ENCODE assay signal across 8 cellular contexts in genomic region chr1:175192111-175192629, GRCh38. TPM values are rescaled to one million over a fixed set of nuclear protein-coding genes. Genes with fewer than 3 reads are reported as not detected.
DNase-seq lines count a peak whose midpoint lies in the region; ATAC-seq and TF ChIP-seq lines count a peak whose summit lies in the region.

No MANE protein-coding gene starts in this region.

- intact Hi-C loops in colonic mucosa (cut with DNase I), result no loop called here

- peak; percentile 32 for DNase-seq in DMS153 (lab: John Stamatoyannopoulos, UW)
- DNase-seq in HT-29 (ENCODE audit: low spot score), result peak; percentile 81
- peak; percentile 84 for DNase-seq in colonic mucosa
- DNase-seq in stimulated activated CD8-positive, alpha-beta memory T cell treated with anti-CD3 and anti-CD28 coated beads, Interleukin-4, amount 100 ng/mL, for 48 hours, result peak; percentile 62

- H3K4me3 ChIP-seq in colonic mucosa, result peak overlapping the region; percentile 61
- peak overlapping the region; percentile 72 to 92 (median 88) for H3K4me3 ChIP-seq in liver (ENCODE audit: low read depth in 1 of 3, low read length in 3 of 3)

- H3K4me3 Mint-ChIP-seq in T-helper 1 cell treated with Interleukin-12 subunit alpha and Interleukin-12 subunit beta and Interleukin-4 antibody, amounts not matched to agents 30 μg/mL and 1 μg/mL, for 36 hours, result peak overlapping the region; percentile 94

- peaks cover 39% of the 10 kb centered on the region for H3K36me3 Mint-ChIP-seq in T-helper 1 cell treated with Interleukin-12 subunit alpha and Interleukin-12 subunit beta and Interleukin-4 antibody, amounts not matched to agents 30 μg/mL and 1 μg/mL, for 36 hours (ENCODE audit: low read depth)

- H3K27me3 ChIP-seq in colonic mucosa, result no peaks in the 10 kb centered on the region
- no peaks in the 10 kb centered on the region for H3K27me3 ChIP-seq in liver (ENCODE audit: control insufficient read depth in 4 of 4, insufficient read depth in 4 of 4, low read length in 3 of 4)

- H3K36me3 ChIP-seq in colonic mucosa (no peaks in the 10 kb centered on the region), liver (ENCODE audit: control insufficient read depth in 4 of 4, insufficient read depth in 3 of 4, low read depth in 1 of 4, low read length in 3 of 4) (no peaks in the 10 kb centered on the region)

- H3K27ac ChIP-seq in colonic mucosa (peak overlapping the region; percentile 91), liver (ENCODE audit: low read depth in 1 of 2, low read length in 2 of 2) (peak overlapping the region; percentile 79 to 91)

- H3K27me3 Mint-ChIP-seq in T-helper 1 cell treated with Interleukin-12 subunit alpha and Interleukin-12 subunit beta and Interleukin-4 antibody, amounts not matched to agents 30 μg/mL and 1 μg/mL, for 36 hours (ENCODE audit: low read depth), result no peaks in the 10 kb centered on the region

- WGBS in liver, result under 1% methylated on average over 17 of the region's 17 CpGs

- peak in 1 of 2 donors; percentile 13 for TF ChIP-seq RAD21 in liver (IDR thresholded peaks at IDR 0.05)

- H3K4me1 Mint-ChIP-seq in T-helper 1 cell treated with Interleukin-12 subunit alpha and Interleukin-12 subunit beta and Interleukin-4 antibody, amounts not matched to agents 30 μg/mL and 1 μg/mL, for 36 hours (ENCODE audit: low read depth), result peaks cover 52% of the 10 kb centered on the region

- ATAC-seq in GM18861 (IDR thresholded peaks at IDR 0.05; ENCODE audit: unreplicated experiment) (no peak), HG02973 (IDR thresholded peaks at IDR 0.05; ENCODE audit: unreplicated experiment) (no peak)

- TF ChIP-seq CTCF in colonic mucosa (IDR thresholded peaks at IDR 0.05) (no peak), liver (IDR thresholded peaks at IDR 0.05; ENCODE audit: low read depth, low read length, missing input control) (no peak)

- H3K9ac ChIP-seq in colonic mucosa (ENCODE audit: low read depth in 2 of 2, low read length in 2 of 2) (peak overlapping the region; percentile 52 to 96), liver (ENCODE audit: low read depth in 1 of 2, low read length in 2 of 2) (peak overlapping the region; percentile 70 to 95)

- peak overlapping the region; percentile 86 for H3K27ac Mint-ChIP-seq in T-helper 1 cell treated with Interleukin-12 subunit alpha and Interleukin-12 subunit beta and Interleukin-4 antibody, amounts not matched to agents 30 μg/mL and 1 μg/mL, for 36 hours

- no peaks in the 10 kb centered on the region for H3K9me3 Mint-ChIP-seq in T-helper 1 cell treated with Interleukin-12 subunit alpha and Interleukin-12 subunit beta and Interleukin-4 antibody, amounts not matched to agents 30 μg/mL and 1 μg/mL, for 36 hours

- H3K4me1 ChIP-seq in colonic mucosa (peaks cover 3% of the 10 kb centered on the region), liver (ENCODE audit: control insufficient read depth in 4 of 4, insufficient read depth in 4 of 4, low read length in 3 of 4) (peaks cover 0 to 32% (median 21%) of the 10 kb centered on the region in 4 donors)

- H3K9me3 ChIP-seq in colonic mucosa (no peaks in the 10 kb centered on the region), liver (ENCODE audit: control insufficient read depth in 4 of 4, low read length in 3 of 4) (no peaks in the 10 kb centered on the region)

TF ChIP-seq in liver, 16 proteins besides CTCF, POLR2A, EP300 and RAD21:
- TF ChIP-seq REST (IDR thresholded peaks at IDR 0.05) (peak; percentile 3), MAX (IDR thresholded peaks at IDR 0.05) (no peak), ATF3 (IDR thresholded peaks at IDR 0.05) (peak; percentile 17)

RNA-seq across cellular contexts. Expression of gene KIAA0040, which starts 0.4 kb away (rescaled TPM):
- 5.8 and 8.3 TPM in 2 replicates for total RNA-seq in HT-29 (2014; rRNA removed; shearing (Covaris generic))
- total RNA-seq in colonic mucosa (10 to 100 TPM; 14.0 to 23.7 TPM), liver (10 to 100 TPM in 1 of 2 donors, 1 to 10 TPM in 1; 5.7 to 12.0 TPM)
- 1 to 10 TPM; 4.6 to 5.8 TPM for polyA plus RNA-seq in liver

Comparison
In these comparisons a context has a peak if more than half of its experiments do, and no peak if none do; other contexts are left out.
1. DNase-seq: peak in every context shown above with its lines; median percentile 84 in colonic mucosa; 81 in HT-29; 62 in stimulated activated CD8-positive, alpha-beta memory T cell treated with anti-CD3 and anti-CD28 coated beads, Interleukin-4, amount 100 ng/mL, for 48 hours; 32 in DMS153.